ENCODE assay signal across 1 cellular context in genomic region chr17:76540381-76541300, GRCh38.
TF ChIP-seq lines count a peak whose summit lies in the region.

No MANE protein-coding gene starts in this region.

TF ChIP-seq in HepG2, 621 proteins besides CTCF, POLR2A, EP300 and RAD21 (continued from another document):
- TF ChIP-seq ZHX2 (IDR thresholded peaks at IDR 0.05; ENCODE audit: low read depth) (no peak), ZHX2 (CRISPR knock-in tag; IDR thresholded peaks at IDR 0.05; ENCODE audit: borderline replicate concordance) (no peak), ZBTB10 (CRISPR knock-in tag; IDR thresholded peaks at IDR 0.05; ENCODE audit: borderline replicate concordance) (no peak), PCBP1 (IDR thresholded peaks at IDR 0.05; ENCODE audit: borderline replicate concordance, low read depth, low read length) (peak; percentile 79; the same call in 1 of the 2 replicates), NFATC3 (CRISPR knock-in tag; IDR thresholded peaks at IDR 0.05) (no peak), SP1 (IDR thresholded peaks at IDR 0.05) (no peak), SP1 (CRISPR knock-in tag; IDR thresholded peaks at IDR 0.05) (peak; percentile 26; the same call in 1 of the 2 replicates)
